Comparison of ENCODE assay signal across 8 cellular contexts in genomic region chr4:127783026-127783769, GRCh38. TPM values are rescaled to one million over a fixed set of nuclear protein-coding genes. Genes with fewer than 3 reads are reported as not detected.
DNase-seq lines count a peak whose midpoint lies in the region; ATAC-seq and TF ChIP-seq lines count a peak whose summit lies in the region.

No MANE protein-coding gene starts in this region.

- H3K27ac Mint-ChIP-seq in activated CD8-positive, alpha-beta T cell treated with anti-CD3 and anti-CD28 coated beads for 36 hours, result peak overlapping the region; percentile 88
- H3K27ac Mint-ChIP-seq in nephron, result peak overlapping the region in 2 of 3 experiments; percentile 63 to 65

- H3K36me3 Mint-ChIP-seq in activated CD8-positive, alpha-beta T cell treated with anti-CD3 and anti-CD28 coated beads for 36 hours (ENCODE audit: low read depth), result peaks cover 1% of the 10 kb centered on the region
- no peaks in the 10 kb centered on the region for H3K36me3 Mint-ChIP-seq in nephron (ENCODE audit: low read depth)

- peak overlapping the region; percentile 97 for H3K27ac ChIP-seq in foreskin keratinocyte

- intact Hi-C loops in activated CD8-positive, alpha-beta T cell treated with anti-CD3 and anti-CD28 coated beads for 36 hours (cut with micrococcal nuclease), result loop anchor here (5.0 kb wide), 1 partner anchor 99 kb away; the partner anchor contains the start of gene PLK4

- TF ChIP-seq CTCF in activated CD8-positive, alpha-beta T cell treated with anti-CD3 and anti-CD28 coated beads for 36 hours (IDR thresholded peaks at IDR 0.05), result no peak
- TF ChIP-seq CTCF in foreskin keratinocyte (conservative IDR thresholded peaks at IDR 0.05) (no peak), nephron (IDR thresholded peaks at IDR 0.05; ENCODE audit: unreplicated experiment in 3 of 3) (no peak)

- H3K27me3 ChIP-seq in foreskin keratinocyte, result no peaks in the 10 kb centered on the region

- peak overlapping the region; percentile 76 for H3K4me3 Mint-ChIP-seq in activated CD8-positive, alpha-beta T cell treated with anti-CD3 and anti-CD28 coated beads for 36 hours
- H3K4me3 Mint-ChIP-seq in nephron, result peak overlapping the region; percentile 97 to 98 (median 97)

- ATAC-seq in GM21423 (IDR thresholded peaks at IDR 0.05; ENCODE audit: unreplicated experiment) (peak; percentile 12), foreskin keratinocyte (peak; percentile 79), HG03520 (IDR thresholded peaks at IDR 0.05; ENCODE audit: unreplicated experiment) (no peak)
- peak; percentile 78 for ATAC-seq in activated CD8-positive, alpha-beta T cell treated with anti-CD3 and anti-CD28 coated beads for 36 hours

- H3K9me3 Mint-ChIP-seq in activated CD8-positive, alpha-beta T cell treated with anti-CD3 and anti-CD28 coated beads for 36 hours, result no peaks in the 10 kb centered on the region
- H3K9me3 Mint-ChIP-seq in nephron, result no peaks in the 10 kb centered on the region

- H3K27me3 Mint-ChIP-seq in activated CD8-positive, alpha-beta T cell treated with anti-CD3 and anti-CD28 coated beads for 36 hours, result peaks cover 55% of the 10 kb centered on the region
- peaks cover 21% of the 10 kb centered on the region for H3K27me3 Mint-ChIP-seq in nephron (ENCODE audit: low read depth)

- peaks cover 22% of the 10 kb centered on the region for H3K4me1 Mint-ChIP-seq in activated CD8-positive, alpha-beta T cell treated with anti-CD3 and anti-CD28 coated beads for 36 hours (ENCODE audit: low read depth)
- peaks cover 14% of the 10 kb centered on the region for H3K4me1 Mint-ChIP-seq in nephron

- CTCF ChIA-PET in activated CD8-positive, alpha-beta T cell treated with anti-CD3 and anti-CD28 coated beads for 36 hours (lab: Charles Lee), result interaction anchor here (0.7 to 0.9 kb wide), 2 partner anchors 51 to 268 kb away, joined by 3 read pairs; no protein-coding TSS in a partner anchor

- peaks cover 4% of the 10 kb centered on the region for H3K4me1 ChIP-seq in foreskin keratinocyte

- DNase-seq in DMS79 treated with DMSO at 0.1 percent for 48 hours (lab: John Stamatoyannopoulos, UW), result peak; percentile 5
- DNase-seq in LoVo (ENCODE audit: low spot score), result peak; percentile 73
- peak; percentile 90 for DNase-seq in activated CD8-positive, alpha-beta T cell treated with anti-CD3 and anti-CD28 coated beads for 36 hours
- peak; percentile 99 for DNase-seq in foreskin keratinocyte
- no peak for DNase-seq in NCI-H2107 treated with DMSO at 0.1 percent for 48 hours (lab: John Stamatoyannopoulos, UW; ENCODE audit: unreplicated experiment)

- POLR2A ChIA-PET in activated CD8-positive, alpha-beta T cell treated with anti-CD3 and anti-CD28 coated beads for 36 hours (lab: Charles Lee), result interaction anchor here (0.6 to 1.9 kb wide), 2 partner anchors 277 to 303 kb away, joined by 4 to 7 read pairs; partner anchors contain the start of gene LARP1B

RNA-seq across cellular contexts. Expression of gene HSPA4L, which starts 1.1 kb away (rescaled TPM):
- 1 to 10 TPM; 4.1 to 4.6 TPM for total RNA-seq in activated CD8-positive, alpha-beta T cell treated with anti-CD3 and anti-CD28 coated beads for 36 hours
- 9.8 and 13.3 TPM in 2 replicates for total RNA-seq in foreskin keratinocyte
- 1.6 and 2.8 TPM in 2 replicates for polyA plus RNA-seq in foreskin keratinocyte

RNA-seq across cellular contexts. Expression of gene SLC25A31, which starts 53.0 kb away (rescaled TPM):
- not detected for total RNA-seq in activated CD8-positive, alpha-beta T cell treated with anti-CD3 and anti-CD28 coated beads for 36 hours
- not detected in 2 replicates for total RNA-seq in foreskin keratinocyte
- polyA plus RNA-seq in foreskin keratinocyte, result not detected in 2 replicates
